Comparison of ENCODE assay signal across 15 cellular contexts in the genomic region with DNA sequence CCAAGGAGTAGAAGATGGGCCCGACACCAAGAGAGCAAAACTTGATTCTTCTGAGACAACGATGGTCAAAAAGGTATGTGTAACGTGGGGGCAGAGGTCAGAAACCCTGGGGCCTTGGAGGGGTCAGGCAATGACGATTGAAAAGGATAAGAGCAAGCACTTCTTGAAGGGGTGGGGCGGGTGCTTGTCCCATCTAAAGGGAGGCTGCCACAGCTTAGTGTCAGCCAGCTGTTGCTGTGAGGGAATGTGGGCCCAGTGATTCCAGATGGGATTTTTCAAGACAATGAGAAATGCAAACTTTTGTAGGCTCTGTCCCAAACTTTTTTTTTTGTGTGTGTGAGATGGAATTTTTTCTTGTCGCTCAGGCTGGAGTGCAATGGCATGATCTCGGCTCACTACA. TPM values are rescaled to one million over a fixed set of nuclear protein-coding genes. Genes with fewer than 3 reads are reported as not detected.
DNase-seq lines count a peak whose midpoint lies in the region; ATAC-seq and TF ChIP-seq lines count a peak whose summit lies in the region.
"Had no signal": no experiment of that assay in that cellular context is flagged by ENCODE, and none has a peak within 500 bp of the region (broad histone marks: within the 10 kb centered on the region; RNA-seq: fewer than 3 reads in every experiment).

No MANE protein-coding gene starts in this region.

- H3K27ac ChIP-seq in CD4-positive, alpha-beta memory T cell (ENCODE audit: low read depth, low read length) = no peak overlapping the region
- H3K27ac ChIP-seq: HL-60 had no signal

- intact Hi-C loops in CD4-positive, alpha-beta memory T cell (cut with micrococcal nuclease) = loop anchor here (5.0 kb wide), 1 partner anchor 72 kb away; no protein-coding TSS in a partner anchor

- H3K27ac Mint-ChIP-seq in CD4-positive, alpha-beta memory T cell = peak overlapping the region in 5 of 7 donors; percentile 37 to 76 (median 68)
- peak overlapping the region; percentile 97 for H3K27ac Mint-ChIP-seq in WTC11
- peak overlapping the region; percentile 2 for H3K27ac Mint-ChIP-seq in neural crest cell (ENCODE audit: unreplicated experiment)

- H3K4me1 ChIP-seq in CD4-positive, alpha-beta memory T cell (ENCODE audit: insufficient read depth, low read length) = peaks cover 56% of the 10 kb centered on the region

- no peaks in the 10 kb centered on the region for H3K9me3 Mint-ChIP-seq in CD4-positive, alpha-beta memory T cell
- H3K9me3 Mint-ChIP-seq in WTC11 = no peaks in the 10 kb centered on the region
- H3K9me3 Mint-ChIP-seq in neural crest cell = no peaks in the 10 kb centered on the region

- ATAC-seq in WTC11 = no peak
- no peak for ATAC-seq in SK-N-SH treated with all-trans-retinoic acid at 6 μM for 48 hours
- ATAC-seq: stimulated activated naive CD8-positive, alpha-beta T cell treated with anti-CD3 and anti-CD28 coated beads, Interleukin-15, Interleukin-2, amounts not matched to agents 100 U/mL and 50 U/mL, for 24 hours had no signal

- no peaks in the 10 kb centered on the region for H3K9me3 ChIP-seq in CD4-positive, alpha-beta memory T cell (ENCODE audit: control insufficient read depth in 1 of 2, low read length in 2 of 2)

- no peak for DNase-seq in CD4-positive, alpha-beta memory T cell
- DNase-seq in WTC11 (ENCODE audit: low spot score) (no peak), fibroblast of pulmonary artery (ENCODE audit: low read depth) (peak; percentile 52), neural crest cell (ENCODE audit: low read depth, low spot score) (no peak), HUDEP-2 (lab: John Stamatoyannopoulos, UW; ENCODE audit: unreplicated experiment in 76 of 76) (no peak)
- DNase-seq in activated T-cell treated with anti-CD3 and anti-CD28 coated beads, Interleukin-2, amount 50 U/mL, for 1 hour = no peak
- no peak for DNase-seq in activated T-cell treated with anti-CD3 and anti-CD28 coated beads, Interleukin-2, amount 50 U/mL, for 48 hours
- DNase-seq: amygdala; effector CD8-positive, alpha-beta T cell; mesendoderm; NCI-H2171; stimulated activated CD4-positive, alpha-beta T cell treated with anti-CD3 and anti-CD28 coated beads, Interleukin-4, amount 100 ng/mL, for 24 hours; stimulated activated naive CD8-positive, alpha-beta T cell treated with anti-CD3 and anti-CD28 coated beads, Interleukin-15, Interleukin-2, amounts not matched to agents 100 U/mL and 50 U/mL, for 24 hours had no signal

- H3K36me3 ChIP-seq in CD4-positive, alpha-beta memory T cell (ENCODE audit: insufficient read depth, low read length) = peaks cover 37% of the 10 kb centered on the region

- H3K27me3 Mint-ChIP-seq in CD4-positive, alpha-beta memory T cell = no peaks in the 10 kb centered on the region
- no peaks in the 10 kb centered on the region for H3K27me3 Mint-ChIP-seq in WTC11 (ENCODE audit: low read depth)
- no peaks in the 10 kb centered on the region for H3K27me3 Mint-ChIP-seq in neural crest cell (ENCODE audit: low read depth)

- CTCF ChIA-PET in CD4-positive, alpha-beta memory T cell (lab: Charles Lee; ENCODE audit: partially characterized antibody) = interaction anchor here (1.5 to 22.4 kb wide), 4 partner anchors 9 to 95 kb away, joined by 5 to 609 read pairs (median 44); a partner anchor contains a TSS
- CTCF ChIA-PET in WTC11 (lab: Charles Lee) = no interaction called here

- H3K27me3 ChIP-seq in CD4-positive, alpha-beta memory T cell (ENCODE audit: insufficient read depth, low read length) = no peaks in the 10 kb centered on the region

- peaks cover 35 to 51% of the 10 kb centered on the region in 2 donors for H3K36me3 Mint-ChIP-seq in CD4-positive, alpha-beta memory T cell
- peaks cover 74% of the 10 kb centered on the region for H3K36me3 Mint-ChIP-seq in WTC11
- H3K36me3 Mint-ChIP-seq in neural crest cell (ENCODE audit: low read depth) = peaks cover 44% of the 10 kb centered on the region

- TF ChIP-seq CTCF in WTC11 (IDR thresholded peaks at IDR 0.05) = no peak
- no peak for TF ChIP-seq CTCF in fibroblast of pulmonary artery (IDR thresholded peaks at IDR 0.05; ENCODE audit: low read length, missing control alignments)
- no peak for TF ChIP-seq CTCF in neural crest cell (conservative IDR thresholded peaks at IDR 0.05)

- H3K4me3 Mint-ChIP-seq in CD4-positive, alpha-beta memory T cell = peak overlapping the region in 5 of 8 donors; percentile 20 to 26 (median 22)
- no peak overlapping the region for H3K4me3 Mint-ChIP-seq in WTC11
- H3K4me3 Mint-ChIP-seq in neural crest cell = peak overlapping the region; percentile 20

- H3K4me1 Mint-ChIP-seq in CD4-positive, alpha-beta memory T cell = peaks cover 33 to 71% (median 52%) of the 10 kb centered on the region in 4 donors
- H3K4me1 Mint-ChIP-seq in WTC11 (peaks cover 53% of the 10 kb centered on the region), neural crest cell (peaks cover 68% of the 10 kb centered on the region)

- POLR2A ChIA-PET in CD4-positive, alpha-beta memory T cell (lab: Charles Lee; ENCODE audit: partially characterized antibody) = interaction anchor here (1.1 to 4.8 kb wide), 2 partner anchors 70 to 89 kb away, joined by 3 to 46 read pairs; no protein-coding TSS in a partner anchor
- POLR2A ChIA-PET in WTC11 (lab: Charles Lee) = no interaction called here

- no peak overlapping the region for H3K4me3 ChIP-seq in CD4-positive, alpha-beta memory T cell (ENCODE audit: low read length in 2 of 2)
- no peak overlapping the region for H3K4me3 ChIP-seq in fibroblast of pulmonary artery (replicated peaks; ENCODE audit: low read depth, low read length)

TF ChIP-seq in WTC11, 78 proteins besides CTCF, POLR2A, EP300 and RAD21:
- TF ChIP-seq HMGA2 (CRISPR knock-in tag; IDR thresholded peaks at IDR 0.05) = no peak

TF ChIP-seq in SK-N-SH treated with all-trans-retinoic acid at 6 μM for 48 hours, 23 proteins besides CTCF, POLR2A, EP300 and RAD21 (continues in another document):
- TF ChIP-seq, protein P1, sequence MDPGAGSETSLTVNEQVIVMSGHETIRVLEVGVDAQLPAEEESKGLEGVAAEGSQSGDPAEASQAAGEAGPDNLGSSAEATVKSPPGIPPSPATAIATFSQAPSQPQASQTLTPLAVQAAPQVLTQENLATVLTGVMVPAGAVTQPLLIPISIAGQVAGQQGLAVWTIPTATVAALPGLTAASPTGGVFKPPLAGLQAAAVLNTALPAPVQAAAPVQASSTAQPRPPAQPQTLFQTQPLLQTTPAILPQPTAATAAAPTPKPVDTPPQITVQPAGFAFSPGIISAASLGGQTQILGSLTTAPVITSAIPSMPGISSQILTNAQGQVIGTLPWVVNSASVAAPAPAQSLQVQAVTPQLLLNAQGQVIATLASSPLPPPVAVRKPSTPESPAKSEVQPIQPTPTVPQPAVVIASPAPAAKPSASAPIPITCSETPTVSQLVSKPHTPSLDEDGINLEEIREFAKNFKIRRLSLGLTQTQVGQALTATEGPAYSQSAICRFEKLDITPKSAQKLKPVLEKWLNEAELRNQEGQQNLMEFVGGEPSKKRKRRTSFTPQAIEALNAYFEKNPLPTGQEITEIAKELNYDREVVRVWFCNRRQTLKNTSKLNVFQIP (CRISPR knock-in tag; IDR thresholded peaks at IDR 0.05; ENCODE audit: borderline replicate concordance, low read depth) = no peak
- TF ChIP-seq, protein P2, sequence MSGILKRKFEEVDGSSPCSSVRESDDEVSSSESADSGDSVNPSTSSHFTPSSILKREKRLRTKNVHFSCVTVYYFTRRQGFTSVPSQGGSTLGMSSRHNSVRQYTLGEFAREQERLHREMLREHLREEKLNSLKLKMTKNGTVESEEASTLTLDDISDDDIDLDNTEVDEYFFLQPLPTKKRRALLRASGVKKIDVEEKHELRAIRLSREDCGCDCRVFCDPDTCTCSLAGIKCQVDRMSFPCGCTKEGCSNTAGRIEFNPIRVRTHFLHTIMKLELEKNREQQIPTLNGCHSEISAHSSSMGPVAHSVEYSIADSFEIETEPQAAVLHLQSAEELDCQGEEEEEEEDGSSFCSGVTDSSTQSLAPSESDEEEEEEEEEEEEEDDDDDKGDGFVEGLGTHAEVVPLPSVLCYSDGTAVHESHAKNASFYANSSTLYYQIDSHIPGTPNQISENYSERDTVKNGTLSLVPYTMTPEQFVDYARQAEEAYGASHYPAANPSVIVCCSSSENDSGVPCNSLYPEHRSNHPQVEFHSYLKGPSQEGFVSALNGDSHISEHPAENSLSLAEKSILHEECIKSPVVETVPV (CRISPR knock-in tag; IDR thresholded peaks at IDR 0.05) = no peak
- TF ChIP-seq ZNF8 (CRISPR knock-in tag; IDR thresholded peaks at IDR 0.05) (no peak), ARNTL (CRISPR knock-in tag; IDR thresholded peaks at IDR 0.05; ENCODE audit: borderline replicate concordance, low read depth) (no peak), TCF4 (CRISPR knock-in tag; IDR thresholded peaks at IDR 0.05; ENCODE audit: borderline replicate concordance) (no peak), GLIS3 (CRISPR knock-in tag; IDR thresholded peaks at IDR 0.05) (no peak), OSR1 (CRISPR knock-in tag; IDR thresholded peaks at IDR 0.05) (no peak)
- TF ChIP-seq, protein P3, sequence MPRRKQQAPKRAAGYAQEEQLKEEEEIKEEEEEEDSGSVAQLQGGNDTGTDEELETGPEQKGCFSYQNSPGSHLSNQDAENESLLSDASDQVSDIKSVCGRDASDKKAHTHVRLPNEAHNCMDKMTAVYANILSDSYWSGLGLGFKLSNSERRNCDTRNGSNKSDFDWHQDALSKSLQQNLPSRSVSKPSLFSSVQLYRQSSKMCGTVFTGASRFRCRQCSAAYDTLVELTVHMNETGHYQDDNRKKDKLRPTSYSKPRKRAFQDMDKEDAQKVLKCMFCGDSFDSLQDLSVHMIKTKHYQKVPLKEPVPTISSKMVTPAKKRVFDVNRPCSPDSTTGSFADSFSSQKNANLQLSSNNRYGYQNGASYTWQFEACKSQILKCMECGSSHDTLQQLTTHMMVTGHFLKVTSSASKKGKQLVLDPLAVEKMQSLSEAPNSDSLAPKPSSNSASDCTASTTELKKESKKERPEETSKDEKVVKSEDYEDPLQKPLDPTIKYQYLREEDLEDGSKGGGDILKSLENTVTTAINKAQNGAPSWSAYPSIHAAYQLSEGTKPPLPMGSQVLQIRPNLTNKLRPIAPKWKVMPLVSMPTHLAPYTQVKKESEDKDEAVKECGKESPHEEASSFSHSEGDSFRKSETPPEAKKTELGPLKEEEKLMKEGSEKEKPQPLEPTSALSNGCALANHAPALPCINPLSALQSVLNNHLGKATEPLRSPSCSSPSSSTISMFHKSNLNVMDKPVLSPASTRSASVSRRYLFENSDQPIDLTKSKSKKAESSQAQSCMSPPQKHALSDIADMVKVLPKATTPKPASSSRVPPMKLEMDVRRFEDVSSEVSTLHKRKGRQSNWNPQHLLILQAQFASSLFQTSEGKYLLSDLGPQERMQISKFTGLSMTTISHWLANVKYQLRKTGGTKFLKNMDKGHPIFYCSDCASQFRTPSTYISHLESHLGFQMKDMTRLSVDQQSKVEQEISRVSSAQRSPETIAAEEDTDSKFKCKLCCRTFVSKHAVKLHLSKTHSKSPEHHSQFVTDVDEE (CRISPR knock-in tag; IDR thresholded peaks at IDR 0.05) = no peak

RNA-seq across cellular contexts. Expression of a gene that starts 24.5 kb away (rescaled TPM):
- 10 to 100 TPM; 35.3 to 36.0 TPM for total RNA-seq in CD4-positive, alpha-beta memory T cell
- polyA plus RNA-seq in CD4-positive, alpha-beta memory T cell = 100 to 1,000 TPM; 107 to 182 TPM
- 215 to 224 TPM (median 221 TPM) in 3 replicates for total RNA-seq in WTC11 (2021)
- total RNA-seq in neural crest cell = 272 and 280 TPM in 2 replicates

RNA-seq across cellular contexts. Expression of a gene that starts 41.6 kb away (rescaled TPM):
- total RNA-seq in CD4-positive, alpha-beta memory T cell = 10 to 100 TPM; 74.8 to 75.7 TPM
- polyA plus RNA-seq in CD4-positive, alpha-beta memory T cell = 1 to 10 TPM in 1 of 2 donors, under 1 TPM in 1; 0.33 to 3.4 TPM
- total RNA-seq in WTC11 (2021) (67.2 to 75.5 TPM (median 73.2 TPM) in 3 replicates), neural crest cell (103 and 104 TPM in 2 replicates)

Comparison
In these comparisons a context has a peak if more than half of its experiments do, and no peak if none do; other contexts are left out.
1. H3K27ac Mint-ChIP-seq: peak in every context shown above with its lines; median percentile 97 in WTC11; 68 in CD4-positive, alpha-beta memory T cell; 2 in neural crest cell.